8 cellular contexts compared by ENCODE assay signal in genomic region chr7:2452074-2452507, GRCh38. TPM values are rescaled to one million over a fixed set of nuclear protein-coding genes. Genes with fewer than 3 reads are reported as not detected.
DNase-seq lines count a peak whose midpoint lies in the region; ATAC-seq and TF ChIP-seq lines count a peak whose summit lies in the region.

No MANE protein-coding gene starts in this region.

- H3K4me1 ChIP-seq in NT2/D1 (ENCODE audit: insufficient read depth, insufficient read length), result peaks cover 12% of the 10 kb centered on the region
- H3K4me1 ChIP-seq in rectal smooth muscle tissue (ENCODE audit: control insufficient read depth, insufficient read depth, low read length), result peaks cover 3% of the 10 kb centered on the region

- H3K27ac ChIP-seq in C4-2B, result peak overlapping the region; percentile 21; the same call in 1 of the 2 replicates
- no peak overlapping the region for H3K27ac ChIP-seq in rectal smooth muscle tissue (ENCODE audit: low read depth, low read length)

- peak; percentile 14 for ATAC-seq in GM19324 (IDR thresholded peaks at IDR 0.05; ENCODE audit: low FRiP score, unreplicated experiment)
- peak; percentile 33 for ATAC-seq in esophagus mucosa

- H3K4me3 ChIP-seq in NT2/D1 (ENCODE audit: insufficient read length, low read depth) (no peak overlapping the region), rectal smooth muscle tissue (ENCODE audit: low read length) (peak overlapping the region; percentile 66)

- TF ChIP-seq CTCF in C4-2B (conservative IDR thresholded peaks at IDR 0.05), result no peak

- H3K9me3 ChIP-seq in NT2/D1 (ENCODE audit: insufficient read depth, low read length), result no peaks in the 10 kb centered on the region

- H3K9ac ChIP-seq in NT2/D1 (ENCODE audit: insufficient read length, low read depth) (peak overlapping the region; percentile 54), rectal smooth muscle tissue (ENCODE audit: low read length) (peak overlapping the region; percentile 3)

- H3K27me3 ChIP-seq in NT2/D1 (ENCODE audit: insufficient read depth, insufficient read length) (no peaks in the 10 kb centered on the region), rectal smooth muscle tissue (ENCODE audit: control insufficient read depth, insufficient read depth, low read length) (no peaks in the 10 kb centered on the region)

- DNase-seq in NT2/D1 (ENCODE audit: low read depth, low spot score), result no peak
- DNase-seq in NCI-H2171 (lab: John Stamatoyannopoulos, UW), result no peak
- DNase-seq in NOMO-1 (lab: John Stamatoyannopoulos, UW; ENCODE audit: unreplicated experiment in 2 of 2), result no peak
- DNase-seq in NCI-H2227 treated with DMSO at 0.1 percent for 48 hours (lab: John Stamatoyannopoulos, UW), result no peak

- peaks cover 1% of the 10 kb centered on the region for H3K36me3 ChIP-seq in NT2/D1 (ENCODE audit: insufficient read depth, insufficient read length, low read length)
- H3K36me3 ChIP-seq in rectal smooth muscle tissue (ENCODE audit: control insufficient read depth, insufficient read depth, low read length), result no peaks in the 10 kb centered on the region

RNA-seq across cellular contexts. Expression of gene GRIFIN, which starts 24.1 kb away (rescaled TPM):
- total RNA-seq in esophagus mucosa, result not detected

RNA-seq across cellular contexts. Expression of gene CHST12, which starts 48.7 kb away (rescaled TPM):
- total RNA-seq in esophagus mucosa, result 4.1 TPM
